ENCODE assay signal across 8 cellular contexts in genomic region chr1:36386262-36387140, GRCh38. TPM values are rescaled to one million over a fixed set of nuclear protein-coding genes. Genes with fewer than 3 reads are reported as not detected.
DNase-seq lines count a peak whose midpoint lies in the region; ATAC-seq and TF ChIP-seq lines count a peak whose summit lies in the region.

No MANE protein-coding gene starts in this region.

- DNase-seq in DMS79 (lab: John Stamatoyannopoulos, UW) (peak; percentile 90), GM23338 (ENCODE audit: low spot score) (peak; percentile 97), M059J (ENCODE audit: low read depth) (peak; percentile 100), SIG-M5 treated with dmso at 0.1 percent for 504 hours (lab: John Stamatoyannopoulos, UW; ENCODE audit: unreplicated experiment) (peak; percentile 99), germinal center (ENCODE audit: low spot score) (peak; percentile 87), superior temporal gyrus (ENCODE audit: extremely low spot score) (peak; percentile 89)
- peak; percentile 56 to 66 (median 62) for DNase-seq in activated naive CD4-positive, alpha-beta T cell (lab: John Stamatoyannopoulos, UW)

- H3K27me3 ChIP-seq in GM23338 (ENCODE audit: insufficient read depth) (no peaks in the 10 kb centered on the region), neutrophil (no peaks in the 10 kb centered on the region)

- no peak overlapping the region for H2AFZ ChIP-seq in GM23338

- peaks cover 38% of the 10 kb centered on the region for H3K79me2 ChIP-seq in GM23338 (replicated peaks; ENCODE audit: insufficient read depth)

- H3K4me1 Mint-ChIP-seq in GM23338: peaks cover 37% of the 10 kb centered on the region

- peak overlapping the region; percentile 95 for H3K4me3 Mint-ChIP-seq in GM23338

- H3K36me3 ChIP-seq in GM23338 (ENCODE audit: insufficient read depth) (no peaks in the 10 kb centered on the region), neutrophil (peaks cover 19% of the 10 kb centered on the region)

- peak; percentile 61 for ATAC-seq in GM23338

- no peaks in the 10 kb centered on the region for H3K9me2 ChIP-seq in GM23338 (ENCODE audit: insufficient read depth)

- H3K4me1 ChIP-seq in GM23338 (ENCODE audit: insufficient read depth): peaks cover 16% of the 10 kb centered on the region
- peaks cover 82% of the 10 kb centered on the region in 2 experiments for H3K4me1 ChIP-seq in neutrophil (ENCODE audit: control insufficient read depth in 1 of 2, insufficient read depth in 1 of 2, low read depth in 1 of 2, low read length in 1 of 2)

- H4K20me1 ChIP-seq in GM23338 (replicated peaks; ENCODE audit: insufficient read depth): peaks cover 24% of the 10 kb centered on the region

- H3K4me2 ChIP-seq in GM23338: peak overlapping the region; percentile 82

- H3K4me3 ChIP-seq in GM23338 (peak overlapping the region; percentile 58), neutrophil (ENCODE audit: low read depth in 1 of 2, low read length in 1 of 2) (peak overlapping the region; percentile 88 to 98)

- peak overlapping the region; percentile 98 for H3K27ac ChIP-seq in GM23338 (ENCODE audit: low read depth)
- peak overlapping the region; percentile 99 for H3K27ac ChIP-seq in neutrophil

- TF ChIP-seq CTCF in GM23338 (conservative IDR thresholded peaks at IDR 0.05; ENCODE audit: low read depth in 2 of 2) (peak in 1 of 2 experiments; percentile 34; a peak in 1 of 4 replicates), neutrophil (IDR thresholded peaks at IDR 0.05) (peak; percentile 29)

- H3F3A ChIP-seq in GM23338 (replicated peaks; ENCODE audit: low read depth): peaks cover 21% of the 10 kb centered on the region

- peaks cover 19% of the 10 kb centered on the region for H3K36me3 Mint-ChIP-seq in GM23338 (ENCODE audit: low read depth)

- peak overlapping the region; percentile 100 for H3K27ac Mint-ChIP-seq in GM23338

- H3K27me3 Mint-ChIP-seq in GM23338 (ENCODE audit: insufficient read depth, low read depth, poor library complexity): peaks cover 23% of the 10 kb centered on the region

- no peaks in the 10 kb centered on the region for H3K9me3 Mint-ChIP-seq in GM23338

- no peaks in the 10 kb centered on the region for H3K9me3 ChIP-seq in neutrophil

TF ChIP-seq in GM23338, 12 proteins besides CTCF, POLR2A, EP300 and RAD21:
- TF ChIP-seq JUNB (IDR thresholded peaks at IDR 0.05; ENCODE audit: unreplicated experiment) (no peak), POLR2AphosphoS5 (IDR thresholded peaks at IDR 0.05; ENCODE audit: low read depth) (peak; percentile 82), ETS1 (IDR thresholded peaks at IDR 0.05) (no peak), REST (IDR thresholded peaks at IDR 0.05; ENCODE audit: unreplicated experiment) (peak; percentile 31)

RNA-seq across cellular contexts. Expression of gene STK40, which starts 0.8 kb away (rescaled TPM):
- 20.0 and 20.2 TPM in 2 replicates for total RNA-seq in GM23338 (2014; rRNA removed; shearing (Covaris generic))
- polyA plus RNA-seq in GM23338 (2016; fragmentation: Nextera tagmentation; extraction: Ambion mirVana): 8.1 and 8.5 TPM in 2 replicates
- total RNA-seq in M059J (2014; rRNA removed; shearing (Covaris generic)): 13.2 and 21.4 TPM in 2 replicates

RNA-seq across cellular contexts. Expression of gene LSM10, which starts 11.2 kb away (rescaled TPM):
- total RNA-seq in GM23338 (2014; rRNA removed; shearing (Covaris generic)): 27.5 and 28.6 TPM in 2 replicates
- polyA plus RNA-seq in GM23338 (2016; fragmentation: Nextera tagmentation; extraction: Ambion mirVana): 96.2 and 98.9 TPM in 2 replicates
- total RNA-seq in M059J (2014; rRNA removed; shearing (Covaris generic)): 6.8 and 7.6 TPM in 2 replicates

Comparison
In these comparisons a context has a peak if more than half of its experiments do, and no peak if none do; other contexts are left out.
1. Peak in every context shown above with its lines: DNase-seq, ATAC-seq, H3K4me3 ChIP-seq and H3K27ac ChIP-seq.